ENCODE assay signal across 8 cellular contexts in genomic region chr1:112700290-112701226, GRCh38. TPM values are rescaled to one million over a fixed set of nuclear protein-coding genes. Genes with fewer than 3 reads are reported as not detected.
DNase-seq lines count a peak whose midpoint lies in the region; ATAC-seq and TF ChIP-seq lines count a peak whose summit lies in the region.

No MANE protein-coding gene starts in this region.

- H3K4me1 Mint-ChIP-seq in WTC11: peaks cover 79% of the 10 kb centered on the region

- no peak for TF ChIP-seq CTCF in WTC11 (IDR thresholded peaks at IDR 0.05)

- ATAC-seq in HG02840 (IDR thresholded peaks at IDR 0.05; ENCODE audit: low FRiP score, unreplicated experiment) (peak; percentile 36), WTC11 (peak; percentile 45)

- peaks cover 48% of the 10 kb centered on the region for H3K36me3 Mint-ChIP-seq in WTC11

- DNase-seq in GM04503 (ENCODE audit: low read depth): peak; percentile 55
- DNase-seq in NCI-H2171 treated with DMSO at 0.1 percent for 48 hours (lab: John Stamatoyannopoulos, UW): peak; percentile 43
- peak; percentile 77 for DNase-seq in WTC11 (ENCODE audit: low spot score)
- DNase-seq in cerebellum (ENCODE audit: low spot score): peak; percentile 52
- DNase-seq in kidney glomerular epithelial cell (lab: John Stamatoyannopoulos, UW): peak; percentile 94
- peak; percentile 74 for DNase-seq in stimulated activated CD4-positive, alpha-beta T cell treated with anti-CD3 and anti-CD28 coated beads, Interleukin-15, amount 100 ng/mL, for 24 hours
- DNase-seq in NCI-H524 treated with DMSO at 0.1 percent for 48 hours (lab: John Stamatoyannopoulos, UW): no peak

- H3K4me3 Mint-ChIP-seq in WTC11: peak overlapping the region; percentile 14; the same call in 1 of the 2 replicates

- POLR2A ChIA-PET in WTC11 (lab: Charles Lee): interaction anchor here (1.3 to 1.9 kb wide), 2 partner anchors 26 to 29 kb away, joined by 4 to 5 read pairs; partner anchors contain the start of gene MOV10

- CTCF ChIA-PET in WTC11 (lab: Charles Lee): interaction anchor here (1.8 to 2.7 kb wide), 2 partner anchors 26 to 310 kb away, joined by 13 to 16 read pairs; partner anchors contain the start of gene MOV10

- H3K27ac Mint-ChIP-seq in WTC11: no peak overlapping the region

- no peaks in the 10 kb centered on the region for H3K9me3 Mint-ChIP-seq in WTC11

- H3K27me3 Mint-ChIP-seq in WTC11 (ENCODE audit: low read depth): peaks cover 31% of the 10 kb centered on the region

TF ChIP-seq in WTC11, 78 proteins besides CTCF, POLR2A, EP300 and RAD21 (continues in another document):
- TF ChIP-seq PRRX2 (CRISPR knock-in tag; IDR thresholded peaks at IDR 0.05) (no peak), ELF4 (CRISPR knock-in tag; IDR thresholded peaks at IDR 0.05; ENCODE audit: low read depth) (no peak), HMGA2 (CRISPR knock-in tag; IDR thresholded peaks at IDR 0.05) (no peak), ZNF423 (CRISPR knock-in tag; IDR thresholded peaks at IDR 0.05) (peak; percentile 94), USF1 (CRISPR knock-in tag; IDR thresholded peaks at IDR 0.05) (no peak), GRHL2 (CRISPR knock-in tag; IDR thresholded peaks at IDR 0.05; ENCODE audit: insufficient replicate concordance, severe bottlenecking) (no peak), NFE2L1 (CRISPR knock-in tag; IDR thresholded peaks at IDR 0.05) (no peak), JUN (CRISPR knock-in tag; IDR thresholded peaks at IDR 0.05) (peak; percentile 46; the same call in 1 of the 2 replicates), NR3C1 (CRISPR knock-in tag; conservative IDR thresholded peaks at IDR 0.05; ENCODE audit: low read depth) (no peak), MLX (CRISPR knock-in tag; IDR thresholded peaks at IDR 0.05) (no peak), FOXK1 (CRISPR knock-in tag; IDR thresholded peaks at IDR 0.05) (no peak), ZNF219 (CRISPR knock-in tag; IDR thresholded peaks at IDR 0.05; ENCODE audit: borderline replicate concordance) (no peak), ZSCAN18 (CRISPR knock-in tag; IDR thresholded peaks at IDR 0.05) (no peak), RELA (CRISPR knock-in tag; IDR thresholded peaks at IDR 0.05; ENCODE audit: borderline replicate concordance) (no peak), EMX1 (CRISPR knock-in tag; IDR thresholded peaks at IDR 0.05) (no peak), HMGXB4 (CRISPR knock-in tag; IDR thresholded peaks at IDR 0.05) (no peak), TEAD4 (CRISPR knock-in tag; IDR thresholded peaks at IDR 0.05) (no peak)
- TF ChIP-seq, protein P1, sequence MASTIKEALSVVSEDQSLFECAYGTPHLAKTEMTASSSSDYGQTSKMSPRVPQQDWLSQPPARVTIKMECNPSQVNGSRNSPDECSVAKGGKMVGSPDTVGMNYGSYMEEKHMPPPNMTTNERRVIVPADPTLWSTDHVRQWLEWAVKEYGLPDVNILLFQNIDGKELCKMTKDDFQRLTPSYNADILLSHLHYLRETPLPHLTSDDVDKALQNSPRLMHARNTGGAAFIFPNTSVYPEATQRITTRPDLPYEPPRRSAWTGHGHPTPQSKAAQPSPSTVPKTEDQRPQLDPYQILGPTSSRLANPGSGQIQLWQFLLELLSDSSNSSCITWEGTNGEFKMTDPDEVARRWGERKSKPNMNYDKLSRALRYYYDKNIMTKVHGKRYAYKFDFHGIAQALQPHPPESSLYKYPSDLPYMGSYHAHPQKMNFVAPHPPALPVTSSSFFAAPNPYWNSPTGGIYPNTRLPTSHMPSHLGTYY (CRISPR knock-in tag; IDR thresholded peaks at IDR 0.05): no peak
- TF ChIP-seq, protein P2, sequence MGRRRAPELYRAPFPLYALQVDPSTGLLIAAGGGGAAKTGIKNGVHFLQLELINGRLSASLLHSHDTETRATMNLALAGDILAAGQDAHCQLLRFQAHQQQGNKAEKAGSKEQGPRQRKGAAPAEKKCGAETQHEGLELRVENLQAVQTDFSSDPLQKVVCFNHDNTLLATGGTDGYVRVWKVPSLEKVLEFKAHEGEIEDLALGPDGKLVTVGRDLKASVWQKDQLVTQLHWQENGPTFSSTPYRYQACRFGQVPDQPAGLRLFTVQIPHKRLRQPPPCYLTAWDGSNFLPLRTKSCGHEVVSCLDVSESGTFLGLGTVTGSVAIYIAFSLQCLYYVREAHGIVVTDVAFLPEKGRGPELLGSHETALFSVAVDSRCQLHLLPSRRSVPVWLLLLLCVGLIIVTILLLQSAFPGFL (CRISPR knock-in tag; IDR thresholded peaks at IDR 0.05; ENCODE audit: borderline replicate concordance): no peak
- TF ChIP-seq, protein P3, sequence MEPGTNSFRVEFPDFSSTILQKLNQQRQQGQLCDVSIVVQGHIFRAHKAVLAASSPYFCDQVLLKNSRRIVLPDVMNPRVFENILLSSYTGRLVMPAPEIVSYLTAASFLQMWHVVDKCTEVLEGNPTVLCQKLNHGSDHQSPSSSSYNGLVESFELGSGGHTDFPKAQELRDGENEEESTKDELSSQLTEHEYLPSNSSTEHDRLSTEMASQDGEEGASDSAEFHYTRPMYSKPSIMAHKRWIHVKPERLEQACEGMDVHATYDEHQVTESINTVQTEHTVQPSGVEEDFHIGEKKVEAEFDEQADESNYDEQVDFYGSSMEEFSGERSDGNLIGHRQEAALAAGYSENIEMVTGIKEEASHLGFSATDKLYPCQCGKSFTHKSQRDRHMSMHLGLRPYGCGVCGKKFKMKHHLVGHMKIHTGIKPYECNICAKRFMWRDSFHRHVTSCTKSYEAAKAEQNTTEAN (CRISPR knock-in tag; IDR thresholded peaks at IDR 0.05): no peak
- TF ChIP-seq, protein P4, sequence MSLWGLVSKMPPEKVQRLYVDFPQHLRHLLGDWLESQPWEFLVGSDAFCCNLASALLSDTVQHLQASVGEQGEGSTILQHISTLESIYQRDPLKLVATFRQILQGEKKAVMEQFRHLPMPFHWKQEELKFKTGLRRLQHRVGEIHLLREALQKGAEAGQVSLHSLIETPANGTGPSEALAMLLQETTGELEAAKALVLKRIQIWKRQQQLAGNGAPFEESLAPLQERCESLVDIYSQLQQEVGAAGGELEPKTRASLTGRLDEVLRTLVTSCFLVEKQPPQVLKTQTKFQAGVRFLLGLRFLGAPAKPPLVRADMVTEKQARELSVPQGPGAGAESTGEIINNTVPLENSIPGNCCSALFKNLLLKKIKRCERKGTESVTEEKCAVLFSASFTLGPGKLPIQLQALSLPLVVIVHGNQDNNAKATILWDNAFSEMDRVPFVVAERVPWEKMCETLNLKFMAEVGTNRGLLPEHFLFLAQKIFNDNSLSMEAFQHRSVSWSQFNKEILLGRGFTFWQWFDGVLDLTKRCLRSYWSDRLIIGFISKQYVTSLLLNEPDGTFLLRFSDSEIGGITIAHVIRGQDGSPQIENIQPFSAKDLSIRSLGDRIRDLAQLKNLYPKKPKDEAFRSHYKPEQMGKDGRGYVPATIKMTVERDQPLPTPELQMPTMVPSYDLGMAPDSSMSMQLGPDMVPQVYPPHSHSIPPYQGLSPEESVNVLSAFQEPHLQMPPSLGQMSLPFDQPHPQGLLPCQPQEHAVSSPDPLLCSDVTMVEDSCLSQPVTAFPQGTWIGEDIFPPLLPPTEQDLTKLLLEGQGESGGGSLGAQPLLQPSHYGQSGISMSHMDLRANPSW (CRISPR knock-in tag; conservative IDR thresholded peaks at IDR 0.05; ENCODE audit: low read depth): no peak

RNA-seq across cellular contexts. Expression of gene RHOC, which starts 6.4 kb away (rescaled TPM):
- total RNA-seq in WTC11 (2021): 67.9 to 68.9 TPM (median 68.2 TPM) in 3 replicates
- total RNA-seq in cerebellum: 31.7 TPM

RNA-seq across cellular contexts. Expression of gene PPM1J, which starts 14.6 kb away (rescaled TPM):
- total RNA-seq in WTC11 (2021) (19.3 to 23.5 TPM (median 22.6 TPM) in 3 replicates), cerebellum (1.00 TPM)

RNA-seq across cellular contexts. Expression of gene MOV10, which starts 26.1 kb away (rescaled TPM):
- total RNA-seq in WTC11 (2021): 80.7 to 99.1 TPM (median 98.8 TPM) in 3 replicates
- 12.2 TPM for total RNA-seq in cerebellum

Comparison
In these comparisons a context has a peak if more than half of its experiments do, and no peak if none do; other contexts are left out.
1. RNA of gene PPM1J, which starts 14.6 kb away (total RNA-seq): 19.3 to 23.5 TPM in WTC11; 1.00 TPM in cerebellum (single experiment); every median in the first group is over 10 times any median in the second.